ENCODE assay signal across 10 cellular contexts in the genomic region with DNA sequence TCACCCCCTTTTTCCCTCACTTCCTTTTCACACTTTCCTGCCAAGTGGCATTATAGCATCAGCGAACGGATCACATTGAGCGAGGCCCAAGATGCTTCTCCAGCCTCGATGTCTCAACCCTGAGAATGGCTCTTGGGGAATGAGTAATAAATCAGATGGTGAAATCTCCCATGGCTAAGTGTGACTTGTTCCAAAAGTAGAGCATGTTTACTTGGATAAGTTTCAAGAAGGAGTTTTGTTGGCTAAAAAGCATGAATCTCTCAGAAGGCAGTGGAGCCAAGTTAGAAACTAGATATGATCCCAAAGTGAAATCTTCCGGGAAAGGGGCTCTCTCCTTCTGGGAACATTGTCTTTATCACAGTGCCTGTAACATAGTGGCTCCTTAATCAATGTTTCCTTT.
DNase-seq lines count a peak whose midpoint lies in the region; ATAC-seq and TF ChIP-seq lines count a peak whose summit lies in the region.
"Had no signal": no experiment of that assay in that cellular context is flagged by ENCODE, and none has a peak within 500 bp of the region (broad histone marks: within the 10 kb centered on the region; RNA-seq: fewer than 3 reads in every experiment).

No MANE protein-coding gene starts in this region.

- DNase-seq in AG04449 (ENCODE audit: low read depth, low spot score): peak; percentile 82
- DNase-seq in NCI-H226: peak; percentile 88
- peak; percentile 91 for DNase-seq in dedifferentiated amniotic fluid mesenchymal stem cell (ENCODE audit: extremely low spot score)
- peak; percentile 87 for DNase-seq in myocyte (ENCODE audit: low read depth)
- no peak for DNase-seq in GM19238 (ENCODE audit: insufficient read length, low spot score)
- DNase-seq: naive thymus-derived CD8-positive, alpha-beta T cell; T-cell had no signal

- no peak for TF ChIP-seq CTCF in AG04449 (IDR thresholded peaks at IDR 0.05; ENCODE audit: insufficient read depth, low read length, missing control alignments)

- POLR2A ChIA-PET in AG04449 (lab: Yijun Ruan, JAX): no interaction called here

- CTCF ChIA-PET in AG04449 (lab: Yijun Ruan, JAX): interaction anchor here (1.8 kb wide), 1 partner anchor 50 kb away, joined by 7 read pairs; no protein-coding TSS in a partner anchor

- ATAC-seq in GM18519 (IDR thresholded peaks at IDR 0.05; ENCODE audit: low FRiP score, unreplicated experiment) (no peak), HG03378 (IDR thresholded peaks at IDR 0.05; ENCODE audit: unreplicated experiment) (no peak), GM18907 (IDR thresholded peaks at IDR 0.05; ENCODE audit: unreplicated experiment) (no peak)
- ATAC-seq: naive thymus-derived CD8-positive, alpha-beta T cell; T-cell had no signal

- H3K4me3 ChIP-seq in AG04449 (ENCODE audit: low read depth, low read length): no peak overlapping the region
